ENCODE assay signal across 26 cellular contexts in genomic region chr18:46425511-46425910, GRCh38.
"Had no signal": no experiment of that assay in that cellular context is flagged by ENCODE, and none has a peak within 500 bp of the region (broad histone marks: within the 10 kb centered on the region; RNA-seq: fewer than 3 reads in every experiment).

No MANE protein-coding gene starts in this region.

- H3K27ac Mint-ChIP-seq: activated CD4-positive, alpha-beta T cell treated with anti-CD3 and anti-CD28 coated beads for 36 hours; activated naive CD4-positive, alpha-beta T cell treated with anti-CD3 and anti-CD28 coated beads, Interleukin-2, amount 10 ng/mL, durations not matched to agents 7 days and 5 days; activated naive CD8-positive, alpha-beta T cell treated with anti-CD3 and anti-CD28 coated beads, Interleukin-2, amount 10 ng/mL, durations not matched to agents 7 days and 5 days; activated T-cell treated with anti-CD3 and anti-CD28 coated beads, Interleukin-2, amount 50 U/mL, for 24 hours; memory B cell; nephron; T-helper 2 cell treated with Interferon-gamma antibody and Interleukin-4, amounts not matched to agents 5 μg/mL and 100 μg/mL, for 36 hours; type B pancreatic cell had no signal

- ATAC-seq: activated CD4-positive, alpha-beta T cell treated with anti-CD3 and anti-CD28 coated beads for 36 hours; effector memory CD8-positive, alpha-beta T cell; gastroesophageal sphincter had no signal

- H3K4me3 ChIP-seq: ascending aorta, cardiac muscle cell, coronary artery, gastroesophageal sphincter, hepatocyte, spleen, thoracic aorta had no signal

- H3K4me1 Mint-ChIP-seq: activated naive CD4-positive, alpha-beta T cell treated with anti-CD3 and anti-CD28 coated beads, Interleukin-2, amount 10 ng/mL, durations not matched to agents 7 days and 5 days; memory B cell had no signal

- H3K9me3 ChIP-seq: ascending aorta, gastroesophageal sphincter, spleen, thoracic aorta had no signal

- H3K4me1 ChIP-seq: ascending aorta, gastroesophageal sphincter, spleen had no signal

- H2AFZ ChIP-seq: hepatocyte had no signal

- H3K36me3 Mint-ChIP-seq: activated naive CD4-positive, alpha-beta T cell treated with anti-CD3 and anti-CD28 coated beads, Interleukin-2, amount 10 ng/mL, durations not matched to agents 7 days and 5 days; activated naive CD8-positive, alpha-beta T cell treated with anti-CD3 and anti-CD28 coated beads, Interleukin-2, amount 10 ng/mL, durations not matched to agents 7 days and 5 days; memory B cell had no signal

- H3K27me3 ChIP-seq: ascending aorta, cardiac muscle cell, gastroesophageal sphincter, hepatocyte, spleen had no signal

- DNase-seq: activated CD4-positive, alpha-beta T cell treated with anti-CD3 and anti-CD28 coated beads for 36 hours; activated CD4-positive, alpha-beta T cell treated with anti-CD3 and anti-CD28 coated beads, Interleukin-2, amount 50 U/mL, for 48 hours; activated CD4-positive, CD25-positive, alpha-beta regulatory T cell; activated CD8-positive, alpha-beta memory T cell treated with anti-CD3 and anti-CD28 coated beads, Interleukin-2, amount 50 U/mL, for 4 hours; activated gamma-delta T cell; activated naive CD4-positive, alpha-beta T cell treated with anti-CD3 and anti-CD28 coated beads, Interleukin-2, amount 10 ng/mL, durations not matched to agents 7 days and 5 days; activated naive CD8-positive, alpha-beta T cell treated with anti-CD3 and anti-CD28 coated beads, Interleukin-2, amount 10 ng/mL, durations not matched to agents 7 days and 5 days; activated T-cell treated with anti-CD3 and anti-CD28 coated beads, Interleukin-2, amount 50 U/mL, for 24 hours; effector memory CD8-positive, alpha-beta T cell; left cardiac atrium; occipital lobe; right cardiac atrium; spleen; stimulated activated naive CD4-positive, alpha-beta T cell treated with Interleukin-2 at 50 U/mL for 16 hours; T-helper 1 cell had no signal

- H3K4me2 ChIP-seq: hepatocyte had no signal

- H3K36me3 ChIP-seq: ascending aorta, cardiac muscle cell, gastroesophageal sphincter, spleen, thoracic aorta had no signal

- H3K9me3 Mint-ChIP-seq: activated naive CD4-positive, alpha-beta T cell treated with anti-CD3 and anti-CD28 coated beads, Interleukin-2, amount 10 ng/mL, durations not matched to agents 7 days and 5 days; activated naive CD8-positive, alpha-beta T cell treated with anti-CD3 and anti-CD28 coated beads, Interleukin-2, amount 10 ng/mL, durations not matched to agents 7 days and 5 days; activated T-cell treated with anti-CD3 and anti-CD28 coated beads, Interleukin-2, amount 50 U/mL, for 24 hours; brain; effector memory CD8-positive, alpha-beta T cell; memory B cell; nephron; T-helper 2 cell treated with Interferon-gamma antibody and Interleukin-4, amounts not matched to agents 5 μg/mL and 100 μg/mL, for 36 hours; type B pancreatic cell had no signal

- H3K79me2 ChIP-seq: hepatocyte had no signal

- H3K27me3 Mint-ChIP-seq: activated CD4-positive, alpha-beta T cell treated with anti-CD3 and anti-CD28 coated beads for 36 hours; activated T-cell treated with anti-CD3 and anti-CD28 coated beads, Interleukin-2, amount 50 U/mL, for 24 hours; brain; type B pancreatic cell had no signal

- H3K4me3 Mint-ChIP-seq: activated CD4-positive, alpha-beta T cell treated with anti-CD3 and anti-CD28 coated beads for 36 hours; activated naive CD4-positive, alpha-beta T cell treated with anti-CD3 and anti-CD28 coated beads, Interleukin-2, amount 10 ng/mL, durations not matched to agents 7 days and 5 days; activated naive CD8-positive, alpha-beta T cell treated with anti-CD3 and anti-CD28 coated beads, Interleukin-2, amount 10 ng/mL, durations not matched to agents 7 days and 5 days; activated T-cell treated with anti-CD3 and anti-CD28 coated beads, Interleukin-2, amount 50 U/mL, for 24 hours; brain; effector memory CD8-positive, alpha-beta T cell; memory B cell; nephron; T-helper 2 cell treated with Interferon-gamma antibody and Interleukin-4, amounts not matched to agents 5 μg/mL and 100 μg/mL, for 36 hours; type B pancreatic cell had no signal

- H3K27ac ChIP-seq: ascending aorta, coronary artery, gastroesophageal sphincter, hepatocyte, spleen, thoracic aorta had no signal
